In genomic region chr15:70112018-70112395, GRCh38 we compare ENCODE assay signal across 9 cellular contexts. TPM values are rescaled to one million over a fixed set of nuclear protein-coding genes. Genes with fewer than 3 reads are reported as not detected.
DNase-seq lines count a peak whose midpoint lies in the region; ATAC-seq and TF ChIP-seq lines count a peak whose summit lies in the region.
"Had no signal": no experiment of that assay in that cellular context is flagged by ENCODE, and none has a peak within 500 bp of the region (broad histone marks: within the 10 kb centered on the region; RNA-seq: fewer than 3 reads in every experiment).

No MANE protein-coding gene starts in this region.

- H3K9me3 Mint-ChIP-seq in endodermal cell = no peaks in the 10 kb centered on the region

- no peak overlapping the region for H3K4me2 ChIP-seq in neuronal stem cell (ENCODE audit: insufficient read depth, low read length, poor library complexity, severe bottlenecking)
- H3K4me2 ChIP-seq: BLaER1 had no signal

- no peak overlapping the region for H4K8ac ChIP-seq in neuronal stem cell (ENCODE audit: low read depth, low read length)

- no peak overlapping the region for H3K4ac ChIP-seq in neuronal stem cell (ENCODE audit: low read length)

- H2BK12ac ChIP-seq in neuronal stem cell (ENCODE audit: low read length) = no peak overlapping the region

- H3K4me1 ChIP-seq in endodermal cell (ENCODE audit: control insufficient read depth, insufficient read depth, low read length) (peaks cover 5% of the 10 kb centered on the region), neuronal stem cell (ENCODE audit: control insufficient read depth in 2 of 2, insufficient read depth in 1 of 2, low read depth in 1 of 2, low read length in 2 of 2) (peaks cover 9 to 18% of the 10 kb centered on the region in 2 donors)
- H3K4me1 ChIP-seq: BLaER1 had no signal

- H3K23ac ChIP-seq in neuronal stem cell (ENCODE audit: low read depth, low read length, poor library complexity) = no peak overlapping the region

- peak overlapping the region; percentile 5 for H3K18ac ChIP-seq in neuronal stem cell (ENCODE audit: low read length)

- H3K36me3 Mint-ChIP-seq in endodermal cell (ENCODE audit: low read depth) = no peaks in the 10 kb centered on the region

- H3K14ac ChIP-seq in neuronal stem cell (ENCODE audit: low read length) = no peak overlapping the region

- no peak overlapping the region for H2BK5ac ChIP-seq in neuronal stem cell (ENCODE audit: low read length)

- H2BK120ac ChIP-seq in neuronal stem cell (ENCODE audit: low read depth, low read length) = no peak overlapping the region

- DNase-seq in M059J (ENCODE audit: low read depth) (peak; percentile 12), endodermal cell (no peak), neuronal stem cell (ENCODE audit: low spot score) (no peak), SW480 (ENCODE audit: low spot score) (no peak), NCI-H2196 (lab: John Stamatoyannopoulos, UW; ENCODE audit: unreplicated experiment) (no peak), occipital lobe (lab: John Stamatoyannopoulos, UW) (no peak)

- TF ChIP-seq CTCF in 22Rv1 (IDR thresholded peaks at IDR 0.05) (no peak), endodermal cell (conservative IDR thresholded peaks at IDR 0.05) (no peak)

- H3K36me3 ChIP-seq in endodermal cell (ENCODE audit: control insufficient read depth, insufficient read depth, low read length) = no peaks in the 10 kb centered on the region
- no peaks in the 10 kb centered on the region for H3K36me3 ChIP-seq in neuronal stem cell (replicated peaks in 1 of 2; ENCODE audit: control insufficient read depth in 2 of 2, insufficient read depth in 2 of 2, low read length in 2 of 2)
- H3K36me3 ChIP-seq: BLaER1 had no signal

- H3K4me3 Mint-ChIP-seq in endodermal cell = peak overlapping the region; percentile 4

- H3K27ac Mint-ChIP-seq in endodermal cell = no peak overlapping the region

- peaks cover 53% of the 10 kb centered on the region for H3K27me3 ChIP-seq in endodermal cell (ENCODE audit: control insufficient read depth, insufficient read depth, low read length, poor library complexity, severe bottlenecking)
- peaks cover 0 to 64% (median 15%) of the 10 kb centered on the region in 3 experiments for H3K27me3 ChIP-seq in neuronal stem cell (ENCODE audit: control insufficient read depth in 3 of 3, insufficient read depth in 3 of 3, low read depth in 1 of 3, low read length in 3 of 3)

- no peak for ATAC-seq in GM19452 (IDR thresholded peaks at IDR 0.05; ENCODE audit: unreplicated experiment)

- H3K9ac ChIP-seq in endodermal cell (ENCODE audit: extremely low read depth, low read length, poor library complexity, severe bottlenecking) (no peak overlapping the region), neuronal stem cell (ENCODE audit: low read depth, low read length, poor library complexity) (no peak overlapping the region)
- H3K9ac ChIP-seq: BLaER1 had no signal

- H4K91ac ChIP-seq in neuronal stem cell (ENCODE audit: low read depth, low read length, poor library complexity) = no peak overlapping the region

- no peak overlapping the region for H2AK5ac ChIP-seq in neuronal stem cell (ENCODE audit: low read depth, low read length)

- H3K27ac ChIP-seq in 22Rv1 = peak overlapping the region; percentile 64
- peak overlapping the region; percentile 86 for H3K27ac ChIP-seq in endodermal cell (ENCODE audit: low read depth, low read length)
- peak overlapping the region; percentile 62 for H3K27ac ChIP-seq in neuronal stem cell (replicated peaks; ENCODE audit: low read length)
- H3K27ac ChIP-seq: BLaER1 had no signal

- 17 to 27% methylated on average over 3 to 4 of the region's 5 CpGs for WGBS in endodermal cell (ENCODE audit: insufficient coverage in 1 of 2, insufficient read length in 1 of 2), 2 experiments
- no CpG with 5 or more reads among the region's 5 CpGs for WGBS in neuronal stem cell (ENCODE audit: extremely low coverage in 2 of 2, insufficient read length in 2 of 2, insufficient replicate concordance in 1 of 2), 2 donors

- no peak overlapping the region for H2BK15ac ChIP-seq in neuronal stem cell (ENCODE audit: low read length)

- H3K79me1 ChIP-seq in neuronal stem cell (ENCODE audit: low read depth, low read length) = no peaks in the 10 kb centered on the region

- H2AFZ ChIP-seq in neuronal stem cell (ENCODE audit: low read length) = no peak overlapping the region

- H3K4me3 ChIP-seq in endodermal cell (ENCODE audit: low read length) (peak overlapping the region; percentile 59), neuronal stem cell (ENCODE audit: low read length in 2 of 2) (no peak overlapping the region)
- H3K4me3 ChIP-seq: BLaER1 had no signal

- H3K27me3 Mint-ChIP-seq in endodermal cell (ENCODE audit: insufficient read depth) = peaks cover 58% of the 10 kb centered on the region

- no peaks in the 10 kb centered on the region for H3K9me3 ChIP-seq in endodermal cell (ENCODE audit: control insufficient read depth, low read length)
- H3K9me3 ChIP-seq in neuronal stem cell (replicated peaks in 1 of 2; ENCODE audit: control insufficient read depth in 2 of 2, insufficient read depth in 1 of 2, low read depth in 1 of 2, low read length in 2 of 2) = no peaks in the 10 kb centered on the region
- H3K9me3 ChIP-seq: BLaER1 had no signal

- H3K4me1 Mint-ChIP-seq in endodermal cell = peaks cover 28% of the 10 kb centered on the region

RNA-seq across cellular contexts. Expression of gene TLE3, which starts 14.3 kb away (rescaled TPM):
- 6.4 and 15.6 TPM in 2 replicates for total RNA-seq in M059J (2014; rRNA removed; shearing (Covaris generic))
- total RNA-seq in endodermal cell (10 to 100 TPM; 66.5 to 81.1 TPM), occipital lobe (79.4 TPM)
- polyA plus RNA-seq in endodermal cell (2013, experiment 1 of 2) = 51.9 TPM
- 48.9 TPM for polyA plus RNA-seq in endodermal cell (2013, experiment 2 of 2)
- 27.4 TPM for polyA plus RNA-seq in neuronal stem cell (2013, experiment 1 of 2)
- 29.0 TPM for polyA plus RNA-seq in neuronal stem cell (2013, experiment 2 of 2)
